ENCODE assay signal across 1 cellular context in the genomic region with DNA sequence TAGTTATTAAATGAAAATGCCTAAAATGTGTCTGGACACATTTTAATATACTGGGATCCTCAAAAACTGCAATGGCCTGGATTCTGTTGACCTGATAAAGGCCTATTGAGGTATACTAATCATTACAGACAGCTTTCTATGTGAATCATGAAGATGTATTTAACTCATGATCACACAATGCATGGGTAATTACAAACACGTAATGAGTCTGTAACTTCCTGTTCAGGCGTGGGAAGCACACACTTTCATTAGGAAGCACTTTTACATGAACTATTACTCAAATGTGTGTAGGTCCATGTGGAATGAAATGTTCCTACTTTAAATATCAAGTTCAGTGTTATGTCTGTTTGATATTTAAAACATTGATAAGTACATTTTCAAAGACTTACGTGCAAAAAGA.
TF ChIP-seq lines count a peak whose summit lies in the region.

No MANE protein-coding gene starts in this region.

TF ChIP-seq in endothelial cell of umbilical vein, 7 proteins besides CTCF, POLR2A, EP300 and RAD21:
- TF ChIP-seq GATA2 (IDR thresholded peaks at IDR 0.05; ENCODE audit: insufficient read depth, insufficient read length, low read depth, low read length) (no peak), JUN (IDR thresholded peaks at IDR 0.05; ENCODE audit: borderline replicate concordance, insufficient read depth, insufficient read length, low read depth) (peak; percentile 71)
TF ChIP-seq in endothelial cell of umbilical vein: peak in this region for 1.
